ENCODE assay signal across 1 cellular context in the genomic region with DNA sequence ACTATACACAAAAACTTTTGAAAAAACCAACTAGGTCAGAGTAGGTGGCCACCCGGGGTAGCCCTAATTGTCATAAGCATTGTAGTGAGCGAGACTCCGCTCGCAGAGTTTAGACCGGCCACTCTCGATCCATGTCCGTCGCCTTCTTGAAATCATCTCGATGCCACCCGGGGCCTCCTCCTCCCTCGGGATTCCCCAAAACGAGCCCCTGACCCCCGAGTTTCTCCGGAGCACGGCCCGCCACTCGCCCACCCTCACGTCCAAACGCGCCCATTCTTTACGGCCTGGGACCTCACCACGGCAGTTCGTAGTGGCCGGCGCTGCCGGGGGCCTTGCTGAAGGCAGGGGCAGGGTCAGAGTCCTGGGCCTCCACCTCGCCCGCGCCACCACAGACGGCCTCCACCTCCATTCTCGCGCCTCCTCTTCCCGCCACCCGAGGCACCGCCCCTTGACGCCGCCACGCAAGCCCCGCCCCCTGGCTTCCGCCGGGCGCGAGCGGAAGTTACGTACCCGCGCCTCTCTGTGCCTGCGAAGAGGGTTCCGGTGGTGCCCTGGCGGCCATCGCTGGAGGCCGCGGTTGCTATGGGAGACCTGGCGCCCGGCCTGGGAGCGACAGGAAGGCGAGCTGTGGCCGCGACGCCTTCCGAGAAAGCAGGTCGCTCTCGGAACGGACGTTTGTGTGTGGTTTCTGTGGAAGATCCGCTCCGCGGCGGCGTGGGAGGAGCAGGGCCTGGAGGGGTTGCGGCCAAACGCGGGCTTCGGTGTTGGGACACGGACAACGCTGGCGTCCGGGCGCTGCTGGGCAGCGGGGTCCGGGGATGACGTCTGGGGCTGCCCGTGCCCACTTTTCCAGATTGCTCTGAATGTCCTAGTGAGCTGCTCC.
A peak's percentile ranks its signal among the peaks of the same experiment; 100 is the strongest.
TF ChIP-seq lines count a peak whose summit lies in the region.

A gene (minus strand): TSS at position 425 of the 883 bp plus-strand sequence. CDS start 16 bp downstream, at position 409.

TF ChIP-seq in HEK293, 187 proteins besides CTCF, POLR2A, EP300 and RAD21 (continued from another document and continues in another):
- TF ChIP-seq, protein P1, sequence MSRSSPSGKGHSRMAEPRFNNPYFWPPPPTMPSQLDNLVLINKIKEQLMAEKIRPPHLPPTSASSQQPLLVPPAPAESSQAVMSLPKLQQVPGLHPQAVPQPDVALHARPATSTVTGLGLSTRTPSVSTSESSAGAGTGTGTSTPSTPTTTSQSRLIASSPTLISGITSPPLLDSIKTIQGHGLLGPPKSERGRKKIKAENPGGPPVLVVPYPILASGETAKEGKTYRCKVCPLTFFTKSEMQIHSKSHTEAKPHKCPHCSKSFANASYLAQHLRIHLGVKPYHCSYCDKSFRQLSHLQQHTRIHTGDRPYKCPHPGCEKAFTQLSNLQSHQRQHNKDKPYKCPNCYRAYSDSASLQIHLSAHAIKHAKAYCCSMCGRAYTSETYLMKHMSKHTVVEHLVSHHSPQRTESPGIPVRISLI (tag by site-specific recombination; IDR thresholded peaks at IDR 0.05), result no peak
- TF ChIP-seq, protein P2, sequence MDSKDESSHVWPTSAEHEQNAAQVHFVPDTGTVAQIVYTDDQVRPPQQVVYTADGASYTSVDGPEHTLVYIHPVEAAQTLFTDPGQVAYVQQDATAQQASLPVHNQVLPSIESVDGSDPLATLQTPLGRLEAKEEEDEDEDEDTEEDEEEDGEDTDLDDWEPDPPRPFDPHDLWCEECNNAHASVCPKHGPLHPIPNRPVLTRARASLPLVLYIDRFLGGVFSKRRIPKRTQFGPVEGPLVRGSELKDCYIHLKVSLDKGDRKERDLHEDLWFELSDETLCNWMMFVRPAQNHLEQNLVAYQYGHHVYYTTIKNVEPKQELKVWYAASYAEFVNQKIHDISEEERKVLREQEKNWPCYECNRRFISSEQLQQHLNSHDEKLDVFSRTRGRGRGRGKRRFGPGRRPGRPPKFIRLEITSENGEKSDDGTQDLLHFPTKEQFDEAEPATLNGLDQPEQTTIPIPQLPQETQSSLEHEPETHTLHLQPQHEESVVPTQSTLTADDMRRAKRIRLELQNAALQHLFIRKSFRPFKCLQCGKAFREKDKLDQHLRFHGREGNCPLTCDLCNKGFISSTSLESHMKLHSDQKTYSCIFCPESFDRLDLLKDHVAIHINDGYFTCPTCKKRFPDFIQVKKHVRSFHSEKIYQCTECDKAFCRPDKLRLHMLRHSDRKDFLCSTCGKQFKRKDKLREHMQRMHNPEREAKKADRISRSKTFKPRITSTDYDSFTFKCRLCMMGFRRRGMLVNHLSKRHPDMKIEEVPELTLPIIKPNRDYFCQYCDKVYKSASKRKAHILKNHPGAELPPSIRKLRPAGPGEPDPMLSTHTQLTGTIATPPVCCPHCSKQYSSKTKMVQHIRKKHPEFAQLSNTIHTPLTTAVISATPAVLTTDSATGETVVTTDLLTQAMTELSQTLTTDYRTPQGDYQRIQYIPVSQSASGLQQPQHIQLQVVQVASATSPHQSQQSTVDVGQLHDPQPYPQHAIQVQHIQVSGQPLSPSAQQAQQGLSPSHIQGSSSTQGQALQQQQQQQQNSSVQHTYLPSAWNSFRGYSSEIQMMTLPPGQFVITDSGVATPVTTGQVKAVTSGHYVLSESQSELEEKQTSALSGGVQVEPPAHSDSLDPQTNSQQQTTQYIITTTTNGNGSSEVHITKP (tag by site-specific recombination; IDR thresholded peaks at IDR 0.05), result no peak
- TF ChIP-seq ZNF549 (tag by site-specific recombination; IDR thresholded peaks at IDR 0.05), result no peak
- TF ChIP-seq SP7 (tag by site-specific recombination; IDR thresholded peaks at IDR 0.05), result peak; percentile 59
- TF ChIP-seq ZFP37 (tag by site-specific recombination; IDR thresholded peaks at IDR 0.05), result peak; percentile 67
- TF ChIP-seq ZNF571 (tag by site-specific recombination; IDR thresholded peaks at IDR 0.05), result no peak
- TF ChIP-seq KLF10 (tag by site-specific recombination; IDR thresholded peaks at IDR 0.05), result peak; percentile 76
- TF ChIP-seq ZSCAN30 (tag by site-specific recombination; IDR thresholded peaks at IDR 0.05), result no peak
- no peak for TF ChIP-seq ZNF133 (tag by site-specific recombination; IDR thresholded peaks at IDR 0.05)
- TF ChIP-seq ZNF2 (tag by site-specific recombination; IDR thresholded peaks at IDR 0.05), result peak; percentile 76; the same call in 1 of the 2 replicates
- TF ChIP-seq, protein P3, sequence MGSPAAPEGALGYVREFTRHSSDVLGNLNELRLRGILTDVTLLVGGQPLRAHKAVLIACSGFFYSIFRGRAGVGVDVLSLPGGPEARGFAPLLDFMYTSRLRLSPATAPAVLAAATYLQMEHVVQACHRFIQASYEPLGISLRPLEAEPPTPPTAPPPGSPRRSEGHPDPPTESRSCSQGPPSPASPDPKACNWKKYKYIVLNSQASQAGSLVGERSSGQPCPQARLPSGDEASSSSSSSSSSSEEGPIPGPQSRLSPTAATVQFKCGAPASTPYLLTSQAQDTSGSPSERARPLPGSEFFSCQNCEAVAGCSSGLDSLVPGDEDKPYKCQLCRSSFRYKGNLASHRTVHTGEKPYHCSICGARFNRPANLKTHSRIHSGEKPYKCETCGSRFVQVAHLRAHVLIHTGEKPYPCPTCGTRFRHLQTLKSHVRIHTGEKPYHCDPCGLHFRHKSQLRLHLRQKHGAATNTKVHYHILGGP (tag by site-specific recombination; IDR thresholded peaks at IDR 0.05), result no peak
- TF ChIP-seq, protein P4, sequence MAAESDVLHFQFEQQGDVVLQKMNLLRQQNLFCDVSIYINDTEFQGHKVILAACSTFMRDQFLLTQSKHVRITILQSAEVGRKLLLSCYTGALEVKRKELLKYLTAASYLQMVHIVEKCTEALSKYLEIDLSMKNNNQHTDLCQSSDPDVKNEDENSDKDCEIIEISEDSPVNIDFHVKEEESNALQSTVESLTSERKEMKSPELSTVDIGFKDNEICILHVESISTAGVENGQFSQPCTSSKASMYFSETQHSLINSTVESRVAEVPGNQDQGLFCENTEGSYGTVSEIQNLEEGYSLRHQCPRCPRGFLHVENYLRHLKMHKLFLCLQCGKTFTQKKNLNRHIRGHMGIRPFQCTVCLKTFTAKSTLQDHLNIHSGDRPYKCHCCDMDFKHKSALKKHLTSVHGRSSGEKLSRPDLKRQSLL (tag by site-specific recombination; IDR thresholded peaks at IDR 0.05), result no peak
- TF ChIP-seq, protein P5, sequence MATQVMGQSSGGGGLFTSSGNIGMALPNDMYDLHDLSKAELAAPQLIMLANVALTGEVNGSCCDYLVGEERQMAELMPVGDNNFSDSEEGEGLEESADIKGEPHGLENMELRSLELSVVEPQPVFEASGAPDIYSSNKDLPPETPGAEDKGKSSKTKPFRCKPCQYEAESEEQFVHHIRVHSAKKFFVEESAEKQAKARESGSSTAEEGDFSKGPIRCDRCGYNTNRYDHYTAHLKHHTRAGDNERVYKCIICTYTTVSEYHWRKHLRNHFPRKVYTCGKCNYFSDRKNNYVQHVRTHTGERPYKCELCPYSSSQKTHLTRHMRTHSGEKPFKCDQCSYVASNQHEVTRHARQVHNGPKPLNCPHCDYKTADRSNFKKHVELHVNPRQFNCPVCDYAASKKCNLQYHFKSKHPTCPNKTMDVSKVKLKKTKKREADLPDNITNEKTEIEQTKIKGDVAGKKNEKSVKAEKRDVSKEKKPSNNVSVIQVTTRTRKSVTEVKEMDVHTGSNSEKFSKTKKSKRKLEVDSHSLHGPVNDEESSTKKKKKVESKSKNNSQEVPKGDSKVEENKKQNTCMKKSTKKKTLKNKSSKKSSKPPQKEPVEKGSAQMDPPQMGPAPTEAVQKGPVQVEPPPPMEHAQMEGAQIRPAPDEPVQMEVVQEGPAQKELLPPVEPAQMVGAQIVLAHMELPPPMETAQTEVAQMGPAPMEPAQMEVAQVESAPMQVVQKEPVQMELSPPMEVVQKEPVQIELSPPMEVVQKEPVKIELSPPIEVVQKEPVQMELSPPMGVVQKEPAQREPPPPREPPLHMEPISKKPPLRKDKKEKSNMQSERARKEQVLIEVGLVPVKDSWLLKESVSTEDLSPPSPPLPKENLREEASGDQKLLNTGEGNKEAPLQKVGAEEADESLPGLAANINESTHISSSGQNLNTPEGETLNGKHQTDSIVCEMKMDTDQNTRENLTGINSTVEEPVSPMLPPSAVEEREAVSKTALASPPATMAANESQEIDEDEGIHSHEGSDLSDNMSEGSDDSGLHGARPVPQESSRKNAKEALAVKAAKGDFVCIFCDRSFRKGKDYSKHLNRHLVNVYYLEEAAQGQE (tag by site-specific recombination; IDR thresholded peaks at IDR 0.05), result no peak; the same call in 1 of the 2 replicates
- 0 out of 2 replicates have a peak, but pooled peaks have one; percentile 52 for TF ChIP-seq ZNF324 (tag by site-specific recombination; IDR thresholded peaks at IDR 0.05)
- TF ChIP-seq, protein P6, sequence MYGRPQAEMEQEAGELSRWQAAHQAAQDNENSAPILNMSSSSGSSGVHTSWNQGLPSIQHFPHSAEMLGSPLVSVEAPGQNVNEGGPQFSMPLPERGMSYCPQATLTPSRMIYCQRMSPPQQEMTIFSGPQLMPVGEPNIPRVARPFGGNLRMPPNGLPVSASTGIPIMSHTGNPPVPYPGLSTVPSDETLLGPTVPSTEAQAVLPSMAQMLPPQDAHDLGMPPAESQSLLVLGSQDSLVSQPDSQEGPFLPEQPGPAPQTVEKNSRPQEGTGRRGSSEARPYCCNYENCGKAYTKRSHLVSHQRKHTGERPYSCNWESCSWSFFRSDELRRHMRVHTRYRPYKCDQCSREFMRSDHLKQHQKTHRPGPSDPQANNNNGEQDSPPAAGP (tag by site-specific recombination; IDR thresholded peaks at IDR 0.05), result no peak
- TF ChIP-seq ZNF561 (tag by site-specific recombination; IDR thresholded peaks at IDR 0.05; ENCODE audit: borderline replicate concordance), result no peak
- no peak for TF ChIP-seq ZNF292 (tag by site-specific recombination; IDR thresholded peaks at IDR 0.05; ENCODE audit: borderline replicate concordance, low read depth)
- no peak for TF ChIP-seq ZNF404 (tag by site-specific recombination; IDR thresholded peaks at IDR 0.05)
- peak; percentile 97 for TF ChIP-seq GLI4 (tag by site-specific recombination; IDR thresholded peaks at IDR 0.05)
- TF ChIP-seq ZNF221 (tag by site-specific recombination; IDR thresholded peaks at IDR 0.05; ENCODE audit: borderline replicate concordance), result no peak
- peak; percentile 44; the same call in 1 of the 2 replicates for TF ChIP-seq ZNF600 (tag by site-specific recombination; IDR thresholded peaks at IDR 0.05)
- TF ChIP-seq YY1 (tag by site-specific recombination; IDR thresholded peaks at IDR 0.05), result peak; percentile 83
- TF ChIP-seq, protein P7, sequence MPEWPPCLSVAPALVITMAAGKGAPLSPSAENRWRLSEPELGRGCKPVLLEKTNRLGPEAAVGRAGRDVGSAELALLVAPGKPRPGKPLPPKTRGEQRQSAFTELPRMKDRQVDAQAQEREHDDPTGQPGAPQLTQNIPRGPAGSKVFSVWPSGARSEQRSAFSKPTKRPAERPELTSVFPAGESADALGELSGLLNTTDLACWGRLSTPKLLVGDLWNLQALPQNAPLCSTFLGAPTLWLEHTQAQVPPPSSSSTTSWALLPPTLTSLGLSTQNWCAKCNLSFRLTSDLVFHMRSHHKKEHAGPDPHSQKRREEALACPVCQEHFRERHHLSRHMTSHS (tag by site-specific recombination; IDR thresholded peaks at IDR 0.05), result 0 out of 2 replicates have a peak, but pooled peaks have one; percentile 48
- no peak for TF ChIP-seq GLI2 (tag by site-specific recombination; IDR thresholded peaks at IDR 0.05; ENCODE audit: borderline replicate concordance, low read depth)
- TF ChIP-seq ZNF792 (tag by site-specific recombination; IDR thresholded peaks at IDR 0.05), result no peak
- TF ChIP-seq ZEB2 (tag by site-specific recombination; IDR thresholded peaks at IDR 0.05), result peak; percentile 46; the same call in 1 of the 2 replicates
- no peak for TF ChIP-seq ZNF664 (tag by site-specific recombination; IDR thresholded peaks at IDR 0.05)
- TF ChIP-seq PRDM1 (tag by site-specific recombination; IDR thresholded peaks at IDR 0.05), result no peak
- peak; percentile 93 for TF ChIP-seq SP3 (tag by site-specific recombination; IDR thresholded peaks at IDR 0.05)
- TF ChIP-seq ZNF596 (tag by site-specific recombination; IDR thresholded peaks at IDR 0.05), result no peak
- no peak for TF ChIP-seq SALL2 (tag by site-specific recombination; IDR thresholded peaks at IDR 0.05; ENCODE audit: borderline replicate concordance)
- no peak for TF ChIP-seq ZNF707 (tag by site-specific recombination; IDR thresholded peaks at IDR 0.05)
- TF ChIP-seq ZFP41 (tag by site-specific recombination; IDR thresholded peaks at IDR 0.05; ENCODE audit: borderline replicate concordance), result no peak; the same call in 1 of the 2 replicates
- TF ChIP-seq ZNF37A (tag by site-specific recombination; IDR thresholded peaks at IDR 0.05), result no peak
- TF ChIP-seq, protein P8, sequence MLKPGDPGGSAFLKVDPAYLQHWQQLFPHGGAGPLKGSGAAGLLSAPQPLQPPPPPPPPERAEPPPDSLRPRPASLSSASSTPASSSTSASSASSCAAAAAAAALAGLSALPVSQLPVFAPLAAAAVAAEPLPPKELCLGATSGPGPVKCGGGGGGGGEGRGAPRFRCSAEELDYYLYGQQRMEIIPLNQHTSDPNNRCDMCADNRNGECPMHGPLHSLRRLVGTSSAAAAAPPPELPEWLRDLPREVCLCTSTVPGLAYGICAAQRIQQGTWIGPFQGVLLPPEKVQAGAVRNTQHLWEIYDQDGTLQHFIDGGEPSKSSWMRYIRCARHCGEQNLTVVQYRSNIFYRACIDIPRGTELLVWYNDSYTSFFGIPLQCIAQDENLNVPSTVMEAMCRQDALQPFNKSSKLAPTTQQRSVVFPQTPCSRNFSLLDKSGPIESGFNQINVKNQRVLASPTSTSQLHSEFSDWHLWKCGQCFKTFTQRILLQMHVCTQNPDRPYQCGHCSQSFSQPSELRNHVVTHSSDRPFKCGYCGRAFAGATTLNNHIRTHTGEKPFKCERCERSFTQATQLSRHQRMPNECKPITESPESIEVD (tag by site-specific recombination; IDR thresholded peaks at IDR 0.05), result no peak
- TF ChIP-seq GFI1B (tag by site-specific recombination; IDR thresholded peaks at IDR 0.05), result no peak
- peak; percentile 81 for TF ChIP-seq ZXDB (tag by site-specific recombination; IDR thresholded peaks at IDR 0.05)
- TF ChIP-seq ZNF248 (tag by site-specific recombination; IDR thresholded peaks at IDR 0.05), result no peak
- no peak for TF ChIP-seq ZNF175 (tag by site-specific recombination; IDR thresholded peaks at IDR 0.05)
- no peak for TF ChIP-seq ZNF701 (tag by site-specific recombination; IDR thresholded peaks at IDR 0.05)
- TF ChIP-seq ZNF239 (tag by site-specific recombination; IDR thresholded peaks at IDR 0.05), result 0 out of 2 replicates have a peak, but pooled peaks have one; percentile 16
- TF ChIP-seq OSR2 (tag by site-specific recombination; IDR thresholded peaks at IDR 0.05), result no peak; the same call in 1 of the 2 replicates
- no peak for TF ChIP-seq ZIC2 (tag by site-specific recombination; IDR thresholded peaks at IDR 0.05)
- no peak for TF ChIP-seq ZNF544 (tag by site-specific recombination; IDR thresholded peaks at IDR 0.05)
- peak; percentile 81 for TF ChIP-seq YY2 (tag by site-specific recombination; IDR thresholded peaks at IDR 0.05)
- 0 out of 2 replicates have a peak, but pooled peaks have one; percentile 38 for TF ChIP-seq ZNF121 (tag by site-specific recombination; IDR thresholded peaks at IDR 0.05)
- no peak; the same call in 1 of the 2 replicates for TF ChIP-seq ZNF777 (tag by site-specific recombination; IDR thresholded peaks at IDR 0.05; ENCODE audit: borderline replicate concordance)
- TF ChIP-seq SETDB1 (IDR thresholded peaks at IDR 0.05; ENCODE audit: insufficient read length, low read length), result no peak
- TF ChIP-seq ZNF416 (tag by site-specific recombination; IDR thresholded peaks at IDR 0.05), result no peak
- no peak for TF ChIP-seq ZNF791 (tag by site-specific recombination; IDR thresholded peaks at IDR 0.05)
- no peak for TF ChIP-seq ZNF623 (tag by site-specific recombination; IDR thresholded peaks at IDR 0.05)
- TF ChIP-seq ZNF211 (tag by site-specific recombination; IDR thresholded peaks at IDR 0.05; ENCODE audit: low read depth), result no peak
- no peak; the same call in 1 of the 2 replicates for TF ChIP-seq ZNF10 (tag by site-specific recombination; IDR thresholded peaks at IDR 0.05)
